ENCODE assay signal across 21 cellular contexts in the genomic region with DNA sequence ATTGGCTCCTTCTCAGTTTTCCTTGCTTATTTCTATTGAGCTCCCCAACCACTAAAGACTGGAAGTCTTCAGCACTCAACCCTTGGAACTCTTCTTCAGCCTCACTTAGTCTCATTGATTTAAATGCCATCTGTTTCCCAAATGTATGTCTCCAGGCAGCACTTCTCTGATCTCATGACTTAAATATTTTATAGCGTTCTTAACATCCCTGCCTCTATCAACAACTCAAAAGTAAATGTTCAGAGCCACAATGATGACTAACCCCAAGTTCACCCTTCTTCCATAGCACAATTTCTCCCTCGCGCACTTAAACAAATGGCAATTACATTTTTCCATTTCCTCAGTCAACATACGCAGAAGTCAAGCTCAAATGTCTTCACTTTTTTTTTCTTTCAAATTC.
DNase-seq lines count a peak whose midpoint lies in the region; ATAC-seq and TF ChIP-seq lines count a peak whose summit lies in the region.
"Had no signal": no experiment of that assay in that cellular context is flagged by ENCODE, and none has a peak within 500 bp of the region (broad histone marks: within the 10 kb centered on the region; RNA-seq: fewer than 3 reads in every experiment).

No MANE protein-coding gene starts in this region.

- H3K79me1 ChIP-seq in mesenchymal stem cell (replicated peaks; ENCODE audit: low read length, poor library complexity, severe bottlenecking) (no peaks in the 10 kb centered on the region), mesendoderm (ENCODE audit: low read length) (no peaks in the 10 kb centered on the region)

- in situ Hi-C loops in astrocyte of the spinal cord (cut with HindIII; ENCODE audit: low sequenced_read_pairs), result no loop called here

- intact Hi-C loops in activated CD4-positive, alpha-beta memory T cell treated with anti-CD3 and anti-CD28 coated beads for 36 hours (cut with micrococcal nuclease), result no loop called here

- H3K36me3 ChIP-seq in mesenchymal stem cell (ENCODE audit: control insufficient read depth in 1 of 2, insufficient read depth in 2 of 2, low read depth in 1 of 2, low read length in 2 of 2) (no peaks in the 10 kb centered on the region), mesendoderm (ENCODE audit: control insufficient read depth, insufficient read depth, low read length) (no peaks in the 10 kb centered on the region)
- H3K36me3 ChIP-seq: Peyer's patch had no signal

- H3K27ac Mint-ChIP-seq in chondrocyte (ENCODE audit: unreplicated experiment), result no peak overlapping the region
- H3K27ac Mint-ChIP-seq in activated CD4-positive, alpha-beta memory T cell treated with anti-CD3 and anti-CD28 coated beads for 36 hours, result no peak overlapping the region

- no peaks in the 10 kb centered on the region for H3K27me3 ChIP-seq in mesenchymal stem cell (ENCODE audit: control insufficient read depth in 1 of 2, insufficient read depth in 1 of 2, low read length in 2 of 2)
- no peaks in the 10 kb centered on the region for H3K27me3 ChIP-seq in mesendoderm (ENCODE audit: insufficient read depth, low read length, poor library complexity)
- H3K27me3 ChIP-seq: Peyer's patch had no signal

- no peaks in the 10 kb centered on the region for H3K27me3 Mint-ChIP-seq in chondrocyte (ENCODE audit: low read depth)
- no peaks in the 10 kb centered on the region for H3K27me3 Mint-ChIP-seq in activated CD4-positive, alpha-beta memory T cell treated with anti-CD3 and anti-CD28 coated beads for 36 hours

- no peak overlapping the region for H2BK12ac ChIP-seq in mesenchymal stem cell (ENCODE audit: low read length in 2 of 2)

- no peak overlapping the region for H4K5ac ChIP-seq in mesendoderm (ENCODE audit: low read length)

- H3K23ac ChIP-seq in mesenchymal stem cell (ENCODE audit: low read length in 2 of 2) (no peak overlapping the region), mesendoderm (ENCODE audit: low read length) (no peak overlapping the region)

- H3K4ac ChIP-seq in mesenchymal stem cell (ENCODE audit: low read depth in 1 of 2, low read length in 2 of 2), result no peak overlapping the region
- no peak overlapping the region for H3K4ac ChIP-seq in mesendoderm (ENCODE audit: low read depth, low read length)

- H3K4me1 ChIP-seq in mesenchymal stem cell (ENCODE audit: control insufficient read depth, insufficient read depth, low read depth, low read length) (no peaks in the 10 kb centered on the region), mesendoderm (ENCODE audit: control insufficient read depth, low read depth, low read length) (no peaks in the 10 kb centered on the region)
- H3K4me1 ChIP-seq: Caco-2, Peyer's patch had no signal

- no peak overlapping the region for H3K4me2 ChIP-seq in mesenchymal stem cell (ENCODE audit: low read length, poor library complexity, severe bottlenecking)
- no peak overlapping the region for H3K4me2 ChIP-seq in mesendoderm (ENCODE audit: low read length)

- H3K4me3 Mint-ChIP-seq in chondrocyte (ENCODE audit: unreplicated experiment), result no peak overlapping the region
- no peak overlapping the region for H3K4me3 Mint-ChIP-seq in activated CD4-positive, alpha-beta memory T cell treated with anti-CD3 and anti-CD28 coated beads for 36 hours

- H2BK5ac ChIP-seq in mesenchymal stem cell (ENCODE audit: low read depth, low read length, poor library complexity, severe bottlenecking) (no peak overlapping the region), mesendoderm (ENCODE audit: low read length) (no peak overlapping the region)

- POLR2A ChIA-PET in activated CD4-positive, alpha-beta memory T cell treated with anti-CD3 and anti-CD28 coated beads for 36 hours (lab: Charles Lee), result no interaction called here

- no peak overlapping the region for H2BK120ac ChIP-seq in mesenchymal stem cell (ENCODE audit: low read depth, low read length)
- no peak overlapping the region for H2BK120ac ChIP-seq in mesendoderm (ENCODE audit: low read depth, low read length)

- H3K14ac ChIP-seq in mesenchymal stem cell (ENCODE audit: low read length in 2 of 2), result no peak overlapping the region

- DNase-seq in A172 (ENCODE audit: low spot score) (peak; percentile 39), HS-27A (ENCODE audit: low read depth) (peak; percentile 55), astrocyte of the spinal cord (ENCODE audit: low read depth, low spot score) (peak; percentile 62), mesenchymal stem cell (peak; percentile 33), chondrocyte (ENCODE audit: low spot score) (no peak), mesendoderm (no peak)
- no peak for DNase-seq in activated CD4-positive, alpha-beta memory T cell treated with anti-CD3 and anti-CD28 coated beads for 36 hours
- DNase-seq: Caco-2, DMS53, GDM1, IMR-90, Kasumi-1, NCI-H1417, NCI-H2029, NCI-H2171 treated with DMSO at 0.1 percent for 48 hours, NCI-H510A, NCI-H82, Peyer's patch, SHP77 treated with DMSO at 0.1 percent for 48 hours had no signal

- 70% methylated on average over 3 of the region's 4 CpGs for WGBS in mesenchymal stem cell
- WGBS in mesendoderm (ENCODE audit: extremely low coverage, insufficient coverage, low lambda C conversion rate), result no CpG with 5 or more reads among the region's 4 CpGs

- H3K56ac ChIP-seq in mesendoderm (ENCODE audit: low read length), result no peak overlapping the region

- H2BK15ac ChIP-seq in mesenchymal stem cell (ENCODE audit: low read depth, poor library complexity, severe bottlenecking) (no peak overlapping the region), mesendoderm (replicated peaks; ENCODE audit: low read depth) (no peak overlapping the region)

- H3K79me2 ChIP-seq in mesendoderm (ENCODE audit: control insufficient read depth, insufficient read depth, low read length), result no peaks in the 10 kb centered on the region

- H4K8ac ChIP-seq in mesenchymal stem cell (ENCODE audit: low read length) (no peak overlapping the region), mesendoderm (ENCODE audit: low read depth, low read length) (no peak overlapping the region)

- H3K4me1 Mint-ChIP-seq in chondrocyte (ENCODE audit: low read depth), result peaks cover 10% of the 10 kb centered on the region
- no peaks in the 10 kb centered on the region for H3K4me1 Mint-ChIP-seq in activated CD4-positive, alpha-beta memory T cell treated with anti-CD3 and anti-CD28 coated beads for 36 hours (ENCODE audit: low read depth)

- no peak overlapping the region for H3K9ac ChIP-seq in mesenchymal stem cell (ENCODE audit: low read length)
- no peak overlapping the region for H3K9ac ChIP-seq in mesendoderm (ENCODE audit: low read length)

- H3K18ac ChIP-seq in mesenchymal stem cell (ENCODE audit: low read depth in 1 of 2, low read length in 2 of 2) (no peak overlapping the region), mesendoderm (ENCODE audit: low read length) (no peak overlapping the region)

- no peaks in the 10 kb centered on the region for H3K36me3 Mint-ChIP-seq in chondrocyte (ENCODE audit: low read depth)
- H3K36me3 Mint-ChIP-seq in activated CD4-positive, alpha-beta memory T cell treated with anti-CD3 and anti-CD28 coated beads for 36 hours, result no peaks in the 10 kb centered on the region

- H3K9me3 ChIP-seq in mesenchymal stem cell (ENCODE audit: control insufficient read depth, low read length), result no peaks in the 10 kb centered on the region
- H3K9me3 ChIP-seq: Caco-2, Peyer's patch had no signal

- H3K4me3 ChIP-seq in astrocyte of the spinal cord (ENCODE audit: low read depth, low read length) (no peak overlapping the region), mesenchymal stem cell (ENCODE audit: insufficient read depth in 1 of 2, low read depth in 1 of 2, low read length in 2 of 2) (no peak overlapping the region), mesendoderm (ENCODE audit: low read length) (no peak overlapping the region)
- H3K4me3 ChIP-seq: Peyer's patch had no signal

- H2AFZ ChIP-seq in mesenchymal stem cell (ENCODE audit: low read depth, low read length), result no peak overlapping the region

- no peak overlapping the region for H3K27ac ChIP-seq in mesenchymal stem cell (ENCODE audit: low read length, poor library complexity, severe bottlenecking)
- no peak overlapping the region for H3K27ac ChIP-seq in mesendoderm (ENCODE audit: low read depth, low read length)
- H3K27ac ChIP-seq: 22Rv1, Peyer's patch had no signal

- H3K9me3 Mint-ChIP-seq in chondrocyte (ENCODE audit: low read depth), result no peaks in the 10 kb centered on the region
- peaks cover 2% of the 10 kb centered on the region for H3K9me3 Mint-ChIP-seq in activated CD4-positive, alpha-beta memory T cell treated with anti-CD3 and anti-CD28 coated beads for 36 hours

- ATAC-seq in GM18517 (IDR thresholded peaks at IDR 0.05; ENCODE audit: unreplicated experiment), result no peak

- CTCF ChIA-PET in activated CD4-positive, alpha-beta memory T cell treated with anti-CD3 and anti-CD28 coated beads for 36 hours (lab: Charles Lee), result no interaction called here

- no peak overlapping the region for H4K91ac ChIP-seq in mesenchymal stem cell (ENCODE audit: low read length)

- TF ChIP-seq CTCF in astrocyte of the spinal cord (IDR thresholded peaks at IDR 0.05; ENCODE audit: low read depth, low read length) (no peak), chondrocyte (IDR thresholded peaks at IDR 0.05) (no peak)

- no peak overlapping the region for H2AK5ac ChIP-seq in mesenchymal stem cell (ENCODE audit: low read length, severe bottlenecking)
- no peak overlapping the region for H2AK5ac ChIP-seq in mesendoderm (ENCODE audit: low read length)

Comparison
In these comparisons a context has a peak if more than half of its experiments do, and no peak if none do; other contexts are left out.
1. DNase-seq: peak in A172 (single experiment), HS-27A (single experiment), astrocyte of the spinal cord (single experiment) and mesenchymal stem cell (single experiment); none in chondrocyte (single experiment), activated CD4-positive, alpha-beta memory T cell treated with anti-CD3 and anti-CD28 coated beads for 36 hours (single experiment) and mesendoderm (single experiment).